18 cellular contexts compared by ENCODE assay signal in the genomic region with DNA sequence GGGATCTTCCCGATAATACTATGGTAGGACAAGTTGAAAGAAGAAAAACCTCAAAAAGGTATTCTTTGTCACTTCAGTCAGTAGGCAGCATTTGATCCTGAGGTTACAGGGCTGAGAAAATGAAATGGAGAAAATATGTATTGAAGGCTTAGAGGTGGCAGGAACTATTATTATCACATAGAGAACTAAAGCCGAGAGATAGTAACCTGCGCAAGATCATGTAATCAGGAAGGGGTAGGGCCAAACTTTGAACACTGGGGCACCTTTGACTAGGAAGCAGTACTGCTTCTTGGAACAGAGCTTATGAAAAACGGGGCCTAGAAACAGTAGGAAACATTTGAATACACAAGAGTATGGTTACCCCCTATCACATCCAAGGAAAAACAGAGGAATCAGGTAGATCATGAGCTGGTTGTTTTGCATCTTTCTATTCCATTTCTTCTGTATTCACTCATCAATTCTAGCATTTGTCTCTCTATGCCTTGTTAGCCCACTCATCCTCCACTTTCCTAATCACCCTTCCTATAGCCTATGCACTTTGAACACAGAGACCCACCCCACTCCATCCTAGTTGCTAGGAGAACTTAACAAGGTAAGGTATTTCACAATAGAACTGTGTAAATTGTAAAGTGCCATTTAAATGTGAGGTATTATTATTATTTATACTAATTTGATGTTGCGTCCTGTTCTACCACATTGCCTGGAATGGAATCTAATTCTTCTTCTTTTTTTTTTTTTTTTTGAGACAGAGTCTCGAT. TPM values are rescaled to one million over a fixed set of nuclear protein-coding genes. Genes with fewer than 3 reads are reported as not detected.
DNase-seq lines count a peak whose midpoint lies in the region; ATAC-seq, FAIRE-seq and TF ChIP-seq lines count a peak whose summit lies in the region.
"Had no signal": no experiment of that assay in that cellular context is flagged by ENCODE, and none has a peak within 500 bp of the region (broad histone marks: within the 10 kb centered on the region; RNA-seq: fewer than 3 reads in every experiment).

No MANE protein-coding gene starts in this region.

- TF ChIP-seq POLR2A in GM12892 (IDR thresholded peaks at IDR 0.05; ENCODE audit: low read depth, low read length) = no peak

- H3K9me3 ChIP-seq in BLaER1 treated with 17β-estradiol and CSF1 and Interleukin-3, amounts not matched to agents 10 nM and 100 nM (replicated peaks in 1 of 11) = no peaks in the 10 kb centered on the region; a peak in 1 of 22 replicates
- H3K9me3 ChIP-seq in RWPE2 (ENCODE audit: severe bottlenecking) (no peaks in the 10 kb centered on the region), left lung (no peaks in the 10 kb centered on the region)
- H3K9me3 ChIP-seq: sigmoid colon, upper lobe of left lung had no signal

- peak overlapping the region in 6 of 10 experiments; percentile 3 to 49 (median 31); a peak in 4 of 20 replicates for H3K4me3 ChIP-seq in BLaER1 treated with 17β-estradiol and CSF1 and Interleukin-3, amounts not matched to agents 10 nM and 100 nM
- H3K4me3 ChIP-seq in RWPE2 (ENCODE audit: severe bottlenecking) = no peak overlapping the region
- no peak overlapping the region for H3K4me3 ChIP-seq in left lung
- H3K4me3 ChIP-seq: cardiac muscle cell, sigmoid colon, upper lobe of left lung had no signal

- no peaks in the 10 kb centered on the region for H3K36me3 ChIP-seq in BLaER1 treated with 17β-estradiol and CSF1 and Interleukin-3, amounts not matched to agents 10 nM and 100 nM
- H3K36me3 ChIP-seq in RWPE2 (ENCODE audit: low read depth) (no peaks in the 10 kb centered on the region), left lung (no peaks in the 10 kb centered on the region)
- H3K36me3 ChIP-seq: cardiac muscle cell, sigmoid colon, upper lobe of left lung had no signal

- no peak for ATAC-seq in RWPE2 (ENCODE audit: low read depth)
- no peak for ATAC-seq in left lung
- ATAC-seq in GM19452 (IDR thresholded peaks at IDR 0.05; ENCODE audit: unreplicated experiment) = no peak
- ATAC-seq: left ventricle myocardium superior; stimulated activated naive CD8-positive, alpha-beta T cell treated with anti-CD3 and anti-CD28 coated beads, Interleukin-15, amount 100 ng/mL, for 72 hours had no signal

- peak overlapping the region in 10 of 11 experiments; percentile 56 to 94 (median 90); a peak in 20 of 22 replicates for H3K27ac ChIP-seq in BLaER1 treated with 17β-estradiol and CSF1 and Interleukin-3, amounts not matched to agents 10 nM and 100 nM
- peak overlapping the region; percentile 97 for H3K27ac ChIP-seq in RWPE2 (ENCODE audit: poor library complexity, severe bottlenecking)
- H3K27ac ChIP-seq in left lung = peak overlapping the region; percentile 58 to 78
- H3K27ac ChIP-seq: cardiac muscle cell, sigmoid colon had no signal

- peak overlapping the region in 7 of 11 experiments; percentile 64 to 80 (median 76); a peak in 12 of 22 replicates for H3K9ac ChIP-seq in BLaER1 treated with 17β-estradiol and CSF1 and Interleukin-3, amounts not matched to agents 10 nM and 100 nM

- H3K4me1 ChIP-seq in BLaER1 treated with 17β-estradiol and CSF1 and Interleukin-3, amounts not matched to agents 10 nM and 100 nM = peaks cover 22 to 59% (median 42%) of the 10 kb centered on the region in 10 experiments
- H3K4me1 ChIP-seq in RWPE2 (ENCODE audit: insufficient read depth, poor library complexity, severe bottlenecking) (peaks cover 23% of the 10 kb centered on the region), left lung (peaks cover 0 to 18% of the 10 kb centered on the region in 2 donors)

- TF ChIP-seq CTCF in RWPE2 (IDR thresholded peaks at IDR 0.05; ENCODE audit: poor library complexity, severe bottlenecking) = no peak
- no peak for TF ChIP-seq CTCF in left lung (IDR thresholded peaks at IDR 0.05)

- H3K27me3 ChIP-seq in BLaER1 treated with 17β-estradiol and CSF1 and Interleukin-3, amounts not matched to agents 10 nM and 100 nM = no peaks in the 10 kb centered on the region
- H3K27me3 ChIP-seq in RWPE2 (ENCODE audit: insufficient read depth, poor library complexity, severe bottlenecking) (no peaks in the 10 kb centered on the region), left lung (no peaks in the 10 kb centered on the region)
- H3K27me3 ChIP-seq: cardiac muscle cell, sigmoid colon, upper lobe of left lung had no signal

- no peak for FAIRE-seq in GM12892 (lab: Jason Lieb, UNC)

- H3K4me2 ChIP-seq in BLaER1 treated with 17β-estradiol and CSF1 and Interleukin-3, amounts not matched to agents 10 nM and 100 nM = peak overlapping the region; percentile 75 to 94 (median 82); a peak in 21 of 22 replicates

- no peaks in the 10 kb centered on the region for H4K20me1 ChIP-seq in BLaER1 treated with 17β-estradiol and CSF1 and Interleukin-3, amounts not matched to agents 10 nM and 100 nM

- peak; percentile 52 for DNase-seq in HT-29 (ENCODE audit: low spot score)
- no peak for DNase-seq in RWPE2 (ENCODE audit: low spot score)
- no peak for DNase-seq in left lung
- DNase-seq in GM12892 (ENCODE audit: insufficient read length) = no peak
- no peak for DNase-seq in activated CD4-positive, alpha-beta T cell treated with anti-CD3 and anti-CD28 coated beads for 48 hours
- DNase-seq: activated CD4-positive, alpha-beta memory T cell treated with anti-CD3 and anti-CD28 coated beads for 36 hours; glutamatergic neuron; H9; left ventricle myocardium superior; NCI-H1092; NCI-H2081; NCI-H526; sigmoid colon; stimulated activated naive CD8-positive, alpha-beta T cell treated with anti-CD3 and anti-CD28 coated beads, Interleukin-15, amount 100 ng/mL, for 72 hours; upper lobe of left lung had no signal

- intact Hi-C loops in left lung (cut with DNase I) = no loop called here

RNA-seq across cellular contexts. Expression of a gene that starts 34.6 kb away (rescaled TPM):
- 26.9 and 30.4 TPM in 2 replicates for total RNA-seq in HT-29 (2014; rRNA removed; shearing (Covaris generic))
- total RNA-seq in left lung = 10 to 100 TPM in 1 of 2 donors, 1 to 10 TPM in 1; 7.6 to 10.5 TPM
- polyA plus RNA-seq in GM12892 (2012; ENCODE audit: missing spikeins) = 23.1 TPM

RNA-seq across cellular contexts. Expression of a gene that starts 43.3 kb away (rescaled TPM):
- total RNA-seq in HT-29 (2014; rRNA removed; shearing (Covaris generic)) = 8.9 and 12.2 TPM in 2 replicates
- total RNA-seq in left lung = 10 to 100 TPM; 16.1 to 24.1 TPM
- polyA plus RNA-seq in GM12892 (2012; ENCODE audit: missing spikeins) = 5.3 TPM

Comparison
In these comparisons a context has a peak if more than half of its experiments do, and no peak if none do; other contexts are left out.
1. H3K4me3 ChIP-seq: peak in BLaER1 treated with 17β-estradiol and CSF1 and Interleukin-3, amounts not matched to agents 10 nM and 100 nM (6 of 10); none in RWPE2 (single experiment) and left lung (0 of 2).
2. Peak in every context shown above with its lines, with median percentiles within 50 percentile points of each other: H3K27ac ChIP-seq.